1 cellular context compared by ENCODE assay signal in the genomic region with DNA sequence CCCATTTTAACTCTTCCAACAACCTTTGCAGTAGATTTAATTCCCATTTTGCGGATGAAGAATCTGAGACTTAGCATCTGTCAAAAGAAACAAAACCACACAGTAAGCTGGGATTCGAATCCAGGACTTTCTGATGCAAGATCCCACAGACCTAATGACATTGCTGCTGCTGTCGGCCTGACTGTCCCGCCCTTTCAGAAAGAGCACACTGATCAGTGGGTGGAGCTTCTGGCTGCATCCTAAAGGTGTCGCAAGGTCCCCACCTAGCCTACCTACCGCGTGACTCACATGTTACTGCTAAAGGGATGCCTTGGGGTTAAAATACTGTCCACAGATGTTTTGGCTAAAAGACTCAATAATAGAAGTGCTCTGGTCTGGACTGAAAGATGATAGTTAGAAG.
TF ChIP-seq lines count a peak whose summit lies in the region.

No MANE protein-coding gene starts in this region.

TF ChIP-seq in HCT116, 20 proteins besides CTCF, POLR2A, EP300 and RAD21 (continued from another document):
- no peak for TF ChIP-seq ZBTB33 (IDR thresholded peaks at IDR 0.05; ENCODE audit: extremely low read depth, insufficient replicate concordance, low read length)
- TF ChIP-seq EZH2 (IDR thresholded peaks at IDR 0.05) = no peak
- TF ChIP-seq, protein P1, sequence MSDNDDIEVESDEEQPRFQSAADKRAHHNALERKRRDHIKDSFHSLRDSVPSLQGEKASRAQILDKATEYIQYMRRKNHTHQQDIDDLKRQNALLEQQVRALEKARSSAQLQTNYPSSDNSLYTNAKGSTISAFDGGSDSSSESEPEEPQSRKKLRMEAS (IDR thresholded peaks at IDR 0.05) = peak; percentile 57
- TF ChIP-seq JUND (IDR thresholded peaks at IDR 0.05) = no peak
- 0 out of 2 replicates have a peak, but pooled peaks have one; percentile 20 for TF ChIP-seq CBX3 (IDR thresholded peaks at IDR 0.05; ENCODE audit: low read depth)
- no peak; the same call in 1 of the 2 replicates for TF ChIP-seq SRF (IDR thresholded peaks at IDR 0.05; ENCODE audit: low read depth)
- TF ChIP-seq, protein P2, sequence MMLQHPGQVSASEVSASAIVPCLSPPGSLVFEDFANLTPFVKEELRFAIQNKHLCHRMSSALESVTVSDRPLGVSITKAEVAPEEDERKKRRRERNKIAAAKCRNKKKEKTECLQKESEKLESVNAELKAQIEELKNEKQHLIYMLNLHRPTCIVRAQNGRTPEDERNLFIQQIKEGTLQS (IDR thresholded peaks at IDR 0.05) = no peak
- no peak for TF ChIP-seq EZH2phosphoT487 (IDR thresholded peaks at IDR 0.05; ENCODE audit: borderline replicate concordance)
- no peak for TF ChIP-seq REST (IDR thresholded peaks at IDR 0.05; ENCODE audit: low read depth)
- no peak for TF ChIP-seq ZNF274 (IDR thresholded peaks at IDR 0.05; ENCODE audit: low read depth, low read length)
- no peak for TF ChIP-seq ELF1 (IDR thresholded peaks at IDR 0.05; ENCODE audit: borderline replicate concordance, low read depth)
- TF ChIP-seq FOSL1 (IDR thresholded peaks at IDR 0.05; ENCODE audit: low read depth) = no peak
